8 cellular contexts compared by ENCODE assay signal in genomic region chr5:157948738-157949410, GRCh38.
A peak's percentile ranks its signal among the peaks of the same experiment; 100 is the strongest.
DNase-seq lines count a peak whose midpoint lies in the region; ATAC-seq and TF ChIP-seq lines count a peak whose summit lies in the region.

No MANE protein-coding gene starts in this region.

- no peaks in the 10 kb centered on the region for H3K27me3 ChIP-seq in A673 (replicated peaks; ENCODE audit: insufficient read depth, low read depth, low read length, poor library complexity)

- BruUV-seq in A673 (replicated peaks; lab: Mats Ljungman, UMichigan), result no TSS peak

- no peaks in the 10 kb centered on the region for H3K9me3 ChIP-seq in A673 (ENCODE audit: low read depth, low read length, poor library complexity, severe bottlenecking)

- TF ChIP-seq CTCF in A673 (conservative IDR thresholded peaks at IDR 0.05; ENCODE audit: low read depth, low read length), result peak; percentile 83

- H3K4me3 ChIP-seq in A673 (ENCODE audit: low read depth, low read length, poor library complexity, severe bottlenecking), result no peak overlapping the region

- ATAC-seq in GM18520 (IDR thresholded peaks at IDR 0.05; ENCODE audit: unreplicated experiment), result peak; percentile 65
- peak; percentile 84 for ATAC-seq in HG03135 (IDR thresholded peaks at IDR 0.05; ENCODE audit: unreplicated experiment)

- intact Hi-C loops in A673 (cut with micrococcal nuclease; ENCODE audit: unreplicated experiment), result loop anchor here (2.0 to 5.0 kb wide), 3 partner anchors 92 to 187 kb away; partner anchors contain the start of gene CLINT1

- H3K36me3 ChIP-seq in A673 (ENCODE audit: insufficient read depth, low read length, poor library complexity, severe bottlenecking), result no peaks in the 10 kb centered on the region

- peak; percentile 93 for DNase-seq in A673 (ENCODE audit: low spot score)
- peak; percentile 81 for DNase-seq in NCI-H226
- peak; percentile 27 to 51 (median 31) for DNase-seq in activated CD4-positive, CD25-positive, alpha-beta regulatory T cell (lab: John Stamatoyannopoulos, UW)
- peak; percentile 92 for DNase-seq in cerebellar cortex (ENCODE audit: low spot score)
- DNase-seq in kidney tubule cell (ENCODE audit: low spot score), result peak; percentile 93
- DNase-seq in stimulated activated CD4-positive, alpha-beta T cell treated with anti-CD3 and anti-CD28 coated beads, Interleukin-1b, Interleukin-23, amount 100 ng/mL, for 48 hours, result peak; percentile 73

- peak overlapping the region; percentile 79 for H3K27ac ChIP-seq in A673 (ENCODE audit: low read depth, low read length, poor library complexity, severe bottlenecking)

- peaks cover 30% of the 10 kb centered on the region for H3K4me1 ChIP-seq in A673 (ENCODE audit: insufficient read depth, low read length, poor library complexity, severe bottlenecking)

- POLR2A ChIA-PET in A673 (lab: Charles Lee; ENCODE audit: low non-redundant PET), result no interaction called here

- CTCF ChIA-PET in A673 (lab: Charles Lee), result interaction anchor here (0.6 to 2.3 kb wide), 6 partner anchors 13 to 202 kb away, joined by 3 to 9 read pairs (median 5); no protein-coding TSS in a partner anchor

Comparison
In these comparisons a context has a peak if more than half of its experiments do, and no peak if none do; other contexts are left out.
1. DNase-seq: peak in every context shown above with its lines; median percentile 93 in A673; 93 in kidney tubule cell; 92 in cerebellar cortex; 81 in NCI-H226; 73 in stimulated activated CD4-positive, alpha-beta T cell treated with anti-CD3 and anti-CD28 coated beads, Interleukin-1b, Interleukin-23, amount 100 ng/mL, for 48 hours; 31 in activated CD4-positive, CD25-positive, alpha-beta regulatory T cell.